Comparison of ENCODE assay signal across 21 cellular contexts in genomic region chr6:31053873-31054272, GRCh38. TPM values are rescaled to one million over a fixed set of nuclear protein-coding genes. Genes with fewer than 3 reads are reported as not detected.
DNase-seq lines count a peak whose midpoint lies in the region; ATAC-seq and TF ChIP-seq lines count a peak whose summit lies in the region.
"Had no signal": no experiment of that assay in that cellular context is flagged by ENCODE, and none has a peak within 500 bp of the region (broad histone marks: within the 10 kb centered on the region; RNA-seq: fewer than 3 reads in every experiment).

No MANE protein-coding gene starts in this region.

- H2AFZ ChIP-seq in mesenchymal stem cell (ENCODE audit: low read depth, low read length) = no peak overlapping the region

- H3K4ac ChIP-seq in mesenchymal stem cell (ENCODE audit: low read depth in 1 of 2, low read length in 2 of 2) = no peak overlapping the region

- peaks cover 0 to 16% (median 0%) of the 10 kb centered on the region in 9 donors for H3K27me3 ChIP-seq in heart left ventricle
- H3K27me3 ChIP-seq in thyroid gland = no peaks in the 10 kb centered on the region
- H3K27me3 ChIP-seq in mesenchymal stem cell (ENCODE audit: control insufficient read depth in 1 of 2, insufficient read depth in 1 of 2, low read length in 2 of 2) = peaks cover 0 to 14% of the 10 kb centered on the region in 2 experiments
- H3K27me3 ChIP-seq: tibial nerve had no signal

- no peaks in the 10 kb centered on the region for H3K9me3 Mint-ChIP-seq in immature natural killer cell
- H3K9me3 Mint-ChIP-seq: activated T-helper 2 cell treated with anti-CD3 and anti-CD28 coated beads, Interferon-gamma antibody, Interleukin-2, Interleukin-4, amounts not matched to agents 10 μg/mL and 5 μg/mL and 100 μg/mL, durations not matched to agents 14 hours and 24 hours and 36 hours; CD8-positive, alpha-beta memory T cell had no signal

- no peak overlapping the region for H3K9ac ChIP-seq in mesenchymal stem cell (ENCODE audit: low read length)

- no peak overlapping the region for H2BK15ac ChIP-seq in mesenchymal stem cell (ENCODE audit: low read depth, poor library complexity, severe bottlenecking)

- H3K27ac ChIP-seq in heart left ventricle = no peak overlapping the region
- H3K27ac ChIP-seq in thyroid gland = no peak overlapping the region
- H3K27ac ChIP-seq in mesenchymal stem cell (ENCODE audit: low read length, poor library complexity, severe bottlenecking) = no peak overlapping the region
- H3K27ac ChIP-seq: A549, gastroesophageal sphincter, RWPE1, tibial nerve had no signal

- no peak overlapping the region for H3K4me2 ChIP-seq in mesenchymal stem cell (ENCODE audit: low read length, poor library complexity, severe bottlenecking)
- H3K4me2 ChIP-seq: A549 had no signal

- H3K4me3 ChIP-seq in heart left ventricle (peak overlapping the region in 5 of 12 donors; percentile 5 to 24 (median 10)), thyroid gland (replicated peaks in 1 of 3) (no peak overlapping the region), mesenchymal stem cell (ENCODE audit: insufficient read depth in 1 of 2, low read depth in 1 of 2, low read length in 2 of 2) (no peak overlapping the region)
- H3K4me3 ChIP-seq: A549, gastroesophageal sphincter, tibial nerve had no signal

- in situ Hi-C loops in G401 (cut with HindIII; ENCODE audit: low sequenced_read_pairs) = no loop called here

- intact Hi-C loops in heart left ventricle (cut with DNase I) = no loop called here
- intact Hi-C loops in thyroid gland (cut with DNase I) = no loop called here

- H3K23ac ChIP-seq in mesenchymal stem cell (ENCODE audit: low read length in 2 of 2) = no peak overlapping the region

- ATAC-seq in heart left ventricle = peak in 2 of 4 donors; percentile 28 to 39
- ATAC-seq: A549, gastroesophageal sphincter had no signal

- H4K91ac ChIP-seq in mesenchymal stem cell (ENCODE audit: low read length) = no peak overlapping the region

- H2AK5ac ChIP-seq in mesenchymal stem cell (ENCODE audit: low read length, severe bottlenecking) = no peak overlapping the region

- H3K4me1 Mint-ChIP-seq in immature natural killer cell = no peaks in the 10 kb centered on the region
- H3K4me1 Mint-ChIP-seq: CD8-positive, alpha-beta memory T cell had no signal

- 12 to 32% (median 17%) methylated on average over 7 to 8 of the region's 8 CpGs for WGBS in heart left ventricle, 4 donors
- 15 to 18% methylated on average over 8 of the region's 8 CpGs for WGBS in thyroid gland, 2 donors
- WGBS in mesenchymal stem cell = 85% methylated on average over 6 of the region's 8 CpGs

- no peak overlapping the region for H3K14ac ChIP-seq in mesenchymal stem cell (ENCODE audit: low read length in 2 of 2)

- DNase-seq in NCI-H748 (lab: John Stamatoyannopoulos, UW; ENCODE audit: unreplicated experiment) = peak; percentile 36
- no peak for DNase-seq in NCI-H748 treated with DMSO at 0.1 percent for 48 hours (lab: John Stamatoyannopoulos, UW)
- DNase-seq in NCI-H128 (lab: John Stamatoyannopoulos, UW; ENCODE audit: unreplicated experiment) = peak; percentile 8
- peak in 3 of 5 donors; percentile 11 to 48 (median 31) for DNase-seq in heart left ventricle
- peak; percentile 22 to 34 for DNase-seq in thyroid gland
- no peak for DNase-seq in immature natural killer cell
- no peak for DNase-seq in G401 (ENCODE audit: low spot score)
- no peak for DNase-seq in mesenchymal stem cell
- DNase-seq: CD8-positive, alpha-beta memory T cell; NCI-H774; stimulated activated CD4-positive, alpha-beta T cell treated with anti-CD3 and anti-CD28 coated beads, Interleukin-4, amount 100 ng/mL, for 24 hours had no signal

- H2BK12ac ChIP-seq in mesenchymal stem cell (ENCODE audit: low read length in 2 of 2) = no peak overlapping the region

- no peak overlapping the region for H2BK5ac ChIP-seq in mesenchymal stem cell (ENCODE audit: low read depth, low read length, poor library complexity, severe bottlenecking)

- TF ChIP-seq CTCF in heart left ventricle (IDR thresholded peaks at IDR 0.05) (no peak), thyroid gland (IDR thresholded peaks at IDR 0.05) (no peak)

- no peak for TF ChIP-seq POLR2A in heart left ventricle (IDR thresholded peaks at IDR 0.05)
- no peak for TF ChIP-seq POLR2A in thyroid gland (IDR thresholded peaks at IDR 0.05)

- H3K36me3 Mint-ChIP-seq in immature natural killer cell = no peaks in the 10 kb centered on the region
- H3K36me3 Mint-ChIP-seq: CD8-positive, alpha-beta memory T cell had no signal

- no peak overlapping the region for H3K18ac ChIP-seq in mesenchymal stem cell (ENCODE audit: low read depth in 1 of 2, low read length in 2 of 2)

- H3K36me3 ChIP-seq in heart left ventricle = no peaks in the 10 kb centered on the region
- H3K36me3 ChIP-seq in thyroid gland = no peaks in the 10 kb centered on the region
- H3K36me3 ChIP-seq in mesenchymal stem cell (ENCODE audit: control insufficient read depth in 1 of 2, insufficient read depth in 2 of 2, low read depth in 1 of 2, low read length in 2 of 2) = no peaks in the 10 kb centered on the region
- H3K36me3 ChIP-seq: gastroesophageal sphincter, tibial nerve had no signal

- H3K4me1 ChIP-seq in heart left ventricle (no peaks in the 10 kb centered on the region), thyroid gland (peaks cover 4 to 11% of the 10 kb centered on the region in 2 donors), mesenchymal stem cell (ENCODE audit: control insufficient read depth, insufficient read depth, low read depth, low read length) (peaks cover 7% of the 10 kb centered on the region)
- H3K4me1 ChIP-seq: gastroesophageal sphincter, tibial nerve had no signal

- no peak overlapping the region for H3K4me3 Mint-ChIP-seq in immature natural killer cell
- H3K4me3 Mint-ChIP-seq: CD8-positive, alpha-beta memory T cell had no signal

- H2BK120ac ChIP-seq in mesenchymal stem cell (ENCODE audit: low read depth, low read length) = no peak overlapping the region

- no peaks in the 10 kb centered on the region for H3K79me1 ChIP-seq in mesenchymal stem cell (replicated peaks; ENCODE audit: low read length, poor library complexity, severe bottlenecking)

- H3K27ac Mint-ChIP-seq in immature natural killer cell = no peak overlapping the region
- H3K27ac Mint-ChIP-seq: activated T-helper 2 cell treated with anti-CD3 and anti-CD28 coated beads, Interferon-gamma antibody, Interleukin-2, Interleukin-4, amounts not matched to agents 10 μg/mL and 5 μg/mL and 100 μg/mL, durations not matched to agents 14 hours and 24 hours and 36 hours had no signal

- no peak overlapping the region for H4K8ac ChIP-seq in mesenchymal stem cell (ENCODE audit: low read length)

- H3K9me3 ChIP-seq in heart left ventricle = no peaks in the 10 kb centered on the region
- no peaks in the 10 kb centered on the region for H3K9me3 ChIP-seq in thyroid gland
- H3K9me3 ChIP-seq in mesenchymal stem cell (ENCODE audit: control insufficient read depth, low read length) = no peaks in the 10 kb centered on the region
- H3K9me3 ChIP-seq: A549, gastroesophageal sphincter, tibial nerve had no signal

- H3K27me3 Mint-ChIP-seq in immature natural killer cell (ENCODE audit: low read depth in 3 of 3) = peaks cover 6 to 16% (median 11%) of the 10 kb centered on the region in 3 donors

RNA-seq across cellular contexts. Expression of gene MUC22, which starts 43.6 kb away (rescaled TPM):
- total RNA-seq in heart left ventricle (under 1 TPM in 8 of 9 donors, not detected in 1; 0.06 to 0.49 (median 0.20) TPM), thyroid gland (not detected)
- polyA plus RNA-seq in heart left ventricle (under 1 TPM; 0.01 to 0.34 TPM), immature natural killer cell (not detected)
- not detected in 2 replicates for total RNA-seq in G401 (2014; rRNA removed; shearing (Covaris generic))
- not detected for polyA plus RNA-seq in mesenchymal stem cell (2013, experiment 1 of 2)
- polyA plus RNA-seq in mesenchymal stem cell (2013, experiment 2 of 2) = not detected
- total RNA-seq: activated T-helper 2 cell treated with anti-CD3 and anti-CD28 coated beads, Interferon-gamma antibody, Interleukin-2, Interleukin-4, amounts not matched to agents 10 μg/mL and 5 μg/mL and 100 μg/mL, durations not matched to agents 14 hours and 24 hours and 36 hours; CD8-positive, alpha-beta memory T cell; chondrocyte; endothelial cell of umbilical vein; LHCN-M2; mesenteric fat pad; T-helper 1 cell treated with Interleukin-12 subunit alpha and Interleukin-12 subunit beta and Interleukin-4 antibody, amounts not matched to agents 30 ng/mL and 1 ng/mL, for 36 hours; tibial nerve had no signal
- polyA plus RNA-seq: A549; CD8-positive, alpha-beta memory T cell; endothelial cell of umbilical vein had no signal

RNA-seq across cellular contexts. Expression of gene C6orf15, which starts 58.5 kb away (rescaled TPM):
- total RNA-seq in heart left ventricle (not detected), thyroid gland (not detected)
- polyA plus RNA-seq in heart left ventricle (not detected), immature natural killer cell (not detected)
- total RNA-seq in G401 (2014; rRNA removed; shearing (Covaris generic)) = not detected in 2 replicates
- polyA plus RNA-seq in mesenchymal stem cell (2013, experiment 1 of 2) = not detected
- polyA plus RNA-seq in mesenchymal stem cell (2013, experiment 2 of 2) = not detected
- total RNA-seq: activated T-helper 2 cell treated with anti-CD3 and anti-CD28 coated beads, Interferon-gamma antibody, Interleukin-2, Interleukin-4, amounts not matched to agents 10 μg/mL and 5 μg/mL and 100 μg/mL, durations not matched to agents 14 hours and 24 hours and 36 hours; CD8-positive, alpha-beta memory T cell; endothelial cell of umbilical vein; gastroesophageal sphincter; mesenteric fat pad; T-helper 1 cell treated with Interleukin-12 subunit alpha and Interleukin-12 subunit beta and Interleukin-4 antibody, amounts not matched to agents 30 ng/mL and 1 ng/mL, for 36 hours; tibial nerve had no signal
- polyA plus RNA-seq: A549; CD8-positive, alpha-beta memory T cell; endothelial cell of umbilical vein had no signal

Comparison
In these comparisons a context has a peak if more than half of its experiments do, and no peak if none do; other contexts are left out.
1. DNase-seq: peak in NCI-H748 (single experiment), NCI-H128 (single experiment), heart left ventricle (3 of 5) and thyroid gland (2 of 2); none in NCI-H748 treated with DMSO at 0.1 percent for 48 hours (single experiment), immature natural killer cell (0 of 3), G401 (single experiment) and mesenchymal stem cell (single experiment).